5 cellular contexts compared by ENCODE assay signal in the genomic region with DNA sequence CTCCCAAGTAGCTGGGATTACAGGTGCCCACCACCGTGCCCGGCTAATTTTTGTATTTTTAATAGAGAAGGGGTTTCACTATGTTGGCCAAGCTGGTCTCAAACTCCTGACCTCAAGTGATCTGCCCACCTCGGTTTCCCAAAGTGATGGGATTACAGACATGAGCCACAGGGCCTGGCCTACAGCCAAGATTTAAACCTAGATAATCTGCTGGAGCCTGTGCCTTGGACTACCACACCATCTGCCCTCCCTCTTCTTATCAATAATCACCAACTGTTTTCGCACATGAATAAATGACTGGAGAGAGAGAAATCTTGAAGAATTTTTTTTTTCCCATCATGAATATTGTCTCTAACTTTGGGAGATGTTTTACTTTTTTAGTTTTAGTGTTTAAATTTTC. TPM values are rescaled to one million over a fixed set of nuclear protein-coding genes. Genes with fewer than 3 reads are reported as not detected.
"Had no signal": no experiment of that assay in that cellular context is flagged by ENCODE, and none has a peak within 500 bp of the region (broad histone marks: within the 10 kb centered on the region; RNA-seq: fewer than 3 reads in every experiment).

No MANE protein-coding gene starts in this region.

RNA-seq across cellular contexts. Expression of gene RHCE, which starts 10.6 kb away (rescaled TPM):
- total RNA-seq: occipital lobe, progenitor cell of endocrine pancreas, subcutaneous adipose tissue, thoracic aorta, vagina had no signal
